ENCODE assay signal across 8 cellular contexts in the genomic region with DNA sequence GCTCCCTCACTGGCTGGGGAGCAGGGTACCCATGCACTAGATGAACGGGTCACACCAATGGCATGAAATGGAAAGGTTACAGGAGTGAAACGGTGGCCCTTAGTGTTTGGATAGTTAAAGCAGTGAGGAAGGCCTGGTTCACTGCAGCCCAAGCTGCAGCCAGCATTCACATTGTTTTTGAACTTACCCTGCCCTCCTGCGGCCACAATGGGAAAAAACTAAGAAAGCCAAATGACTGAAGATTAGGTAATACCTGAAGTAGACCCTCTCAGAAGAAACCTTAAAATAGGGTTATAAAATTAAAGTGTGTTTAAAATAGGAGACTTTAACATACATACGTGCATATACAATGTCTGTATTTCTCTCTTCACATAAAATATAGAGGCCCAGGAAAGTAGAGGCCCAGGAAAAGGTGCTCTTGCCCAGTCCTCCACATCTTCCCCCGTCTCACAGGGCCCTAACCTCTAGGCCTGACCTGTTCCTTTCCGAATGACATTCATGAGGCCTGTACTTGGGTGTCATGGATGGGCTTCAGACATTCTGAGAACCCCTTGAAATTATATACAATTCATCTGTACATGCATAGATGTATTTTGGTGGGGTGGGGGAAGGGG. TPM values are rescaled to one million over a fixed set of nuclear protein-coding genes. Genes with fewer than 3 reads are reported as not detected.
DNase-seq lines count a peak whose midpoint lies in the region; ATAC-seq, FAIRE-seq and TF ChIP-seq lines count a peak whose summit lies in the region.

No MANE protein-coding gene starts in this region.

- DNase-seq in GM10248 (ENCODE audit: extremely low spot score): peak; percentile 82
- peak; percentile 30 for DNase-seq in NCI-H2029 (lab: John Stamatoyannopoulos, UW)
- DNase-seq in T1000 (lab: John Stamatoyannopoulos, UW): peak; percentile 39
- DNase-seq in GM12878 (ENCODE audit: low read depth, low spot score): no peak
- DNase-seq in iPS DF 19.7 (ENCODE audit: low read depth, low spot score): peak; percentile 33
- no peak for DNase-seq in spleen
- DNase-seq in cortex of kidney (lab: John Stamatoyannopoulos, UW): no peak

- intact Hi-C loops in GM12878 (cut with micrococcal nuclease; ENCODE audit: unreplicated experiment) (loop anchor here (1.0 to 10.0 kb wide), 5 partner anchors 58 to 253 kb away; a partner anchor contains a TSS), spleen (cut with DNase I; ENCODE audit: low total_unique reads) (loop anchor here (5.0 kb wide), 2 partner anchors 85 to 105 kb away; a partner anchor contains a TSS)

- no peak overlapping the region for H3K4me2 ChIP-seq in GM12878 (ENCODE audit: control insufficient read depth, insufficient read depth)

- H3K27me3 ChIP-seq in GM12878 (replicated peaks in 1 of 2; ENCODE audit: control insufficient read depth in 2 of 2, insufficient read depth in 2 of 2, low read length in 1 of 2) (no peaks in the 10 kb centered on the region), spleen (replicated peaks in 1 of 7) (peaks cover 0 to 15% (median 1%) of the 10 kb centered on the region in 7 donors)

- H3K79me2 ChIP-seq in GM12878 (ENCODE audit: control insufficient read depth, insufficient read depth, low read length): no peaks in the 10 kb centered on the region

- in situ Hi-C loops in GM12878 (cut with MboI): loop anchor here (10.0 kb wide), 1 partner anchor 103 kb away; a partner anchor contains a TSS

- SMC1A ChIA-PET in GM12878 (lab: Charles Lee; ENCODE audit: uncharacterized antibody, unreplicated experiment): interaction anchor here (0.6 to 11.0 kb wide), 31 partner anchors 12 to 543 kb away, joined by 3 to 371 read pairs (median 6); a partner anchor contains a TSS

- H3K36me3 ChIP-seq in GM12878 (ENCODE audit: control insufficient read depth in 2 of 2, insufficient read depth in 2 of 2, low read length in 1 of 2) (no peaks in the 10 kb centered on the region), spleen (no peaks in the 10 kb centered on the region)

- H3K27ac ChIP-seq in GM12878 (ENCODE audit: control insufficient read depth, insufficient read depth) (no peak overlapping the region), spleen (no peak overlapping the region)

- peak; percentile 96 for TF ChIP-seq RAD21 in GM12878 (IDR thresholded peaks at IDR 0.05; ENCODE audit: insufficient read depth, low read depth, low read length)

- RAD21 ChIA-PET in GM12878 (lab: Charles Lee; ENCODE audit: unreplicated experiment): interaction anchor here (0.7 to 11.0 kb wide), 23 partner anchors 12 to 338 kb away, joined by 3 to 158 read pairs (median 7); a partner anchor contains a TSS

- BruUV-seq in GM12878 (replicated peaks; lab: Mats Ljungman, UMichigan): no TSS peak

- POLR2A ChIA-PET in GM10248 (lab: Yijun Ruan, JAX) (no interaction called here), GM12878 (lab: Charles Lee) (interaction anchor here (0.7 to 25.0 kb wide), 12 partner anchors 15 to 129 kb away, joined by 3 to 441 read pairs (median 6); a partner anchor contains a TSS)

- ATAC-seq in HG02610 (IDR thresholded peaks at IDR 0.05; ENCODE audit: unreplicated experiment) (peak; percentile 48), GM12878 (peak; percentile 86)

- peak overlapping the region; percentile 53 for H2AFZ ChIP-seq in GM12878 (ENCODE audit: control insufficient read depth, low read depth, low read length)

- H3K4me1 ChIP-seq in GM12878 (ENCODE audit: control insufficient read depth, insufficient read depth, low read length): peaks cover 29% of the 10 kb centered on the region
- H3K4me1 ChIP-seq in spleen: peaks cover 0 to 36% (median 17%) of the 10 kb centered on the region in 6 donors

- no peak for TF ChIP-seq EP300 in GM12878 (IDR thresholded peaks at IDR 0.05; ENCODE audit: borderline replicate concordance in 1 of 2, control insufficient read depth in 1 of 2, low read depth in 2 of 2, low read length in 2 of 2)

- H3K4me3 ChIP-seq in GM12878 (no peak overlapping the region), spleen (no peak overlapping the region)

- CTCF ChIA-PET in GM10248 (lab: Yijun Ruan, JAX) (interaction anchor here (0.6 to 10.8 kb wide), 46 partner anchors 12 to 761 kb away, joined by 3 to 188 read pairs (median 5); a partner anchor contains a TSS), GM12878 (lab: Yijun Ruan, JAX) (interaction anchor here (0.6 to 12.8 kb wide), 40 partner anchors 12 to 766 kb away, joined by 3 to 281 read pairs (median 6); a partner anchor contains a TSS)

- no peak overlapping the region for H3K9ac ChIP-seq in GM12878 (ENCODE audit: control insufficient read depth, insufficient read depth, low read length)

- TF ChIP-seq POLR2A in GM12878 (IDR thresholded peaks at IDR 0.05; ENCODE audit: low read depth, low read length) (no peak), spleen (IDR thresholded peaks at IDR 0.05) (no peak)

- TF ChIP-seq CTCF in GM10248 (IDR thresholded peaks at IDR 0.05; ENCODE audit: control extremely low read depth, extremely low read depth, low read depth, missing control alignments) (peak; percentile 73), GM12878 (IDR thresholded peaks at IDR 0.05 in 2 of 3, conservative IDR thresholded peaks at IDR 0.05 in 1 of 3; ENCODE audit: control insufficient read depth in 2 of 3, extremely low read depth in 1 of 3, insufficient read depth in 1 of 3, low read depth in 3 of 3, low read length in 3 of 3) (peak; percentile 68 to 90 (median 86); a peak in 5 of 6 replicates), spleen (IDR thresholded peaks at IDR 0.05 in 8 of 11, conservative IDR thresholded peaks at IDR 0.05 in 3 of 11) (peak; percentile 53 to 80 (median 74))

- H3K9me3 ChIP-seq in GM12878 (replicated peaks; ENCODE audit: control insufficient read depth, insufficient read depth, low read length): no peaks in the 10 kb centered on the region
- no peaks in the 10 kb centered on the region for H3K9me3 ChIP-seq in spleen

- 19% methylated on average over 6 of the region's 6 CpGs for WGBS in GM12878 (ENCODE audit: insufficient coverage, insufficient replicate concordance, low lambda C conversion rate, missing lambda C conversion rate)
- WGBS in spleen, 5 donors: 17 to 26% (median 18%) methylated on average over 6 of the region's 6 CpGs

- FAIRE-seq in GM12878 (lab: Jason Lieb, UNC): peak; percentile 94

- H4K20me1 ChIP-seq in GM12878 (ENCODE audit: control insufficient read depth, insufficient read depth): no peaks in the 10 kb centered on the region

RNA-seq across cellular contexts. Expression of a gene that starts 33.3 kb away (rescaled TPM):
- total RNA-seq in GM12878 (2013; cell fraction: nucleolus; rRNA removed): 32.8 and 37.1 TPM in 2 replicates
- total RNA-seq in GM12878 (2014; rRNA removed): 90.7 and 104 TPM in 2 replicates
- 28.3 and 31.0 TPM in 2 replicates for total RNA-seq in GM12878 (2014; rRNA removed; fragmentation: Illumina TruSeq; extraction: Trizol)
- total RNA-seq in GM12878 (2021): 82.2 and 91.5 TPM in 2 replicates
- polyA plus RNA-seq in GM12878 (2011; ENCODE audit: low read depth): 17.7 TPM
- polyA plus RNA-seq in GM12878 (2011; rRNA removed): 17.6 and 30.8 TPM in 2 replicates
- polyA plus RNA-seq in GM12878 (2011; cell fraction: cytosol; rRNA removed): 38.2 and 54.7 TPM in 2 replicates
- 79.5 and 102 TPM in 2 replicates for polyA plus RNA-seq in GM12878 (2011; cell fraction: nucleus; rRNA removed)
- 45.5 and 50.5 TPM in 2 replicates for polyA plus RNA-seq in GM12878 (2012)
- polyA plus RNA-seq in GM12878 (2014; fragmentation: Illumina TruSeq; extraction: Trizol): 13.3 and 40.3 TPM in 2 replicates
- polyA plus RNA-seq in GM12878 (2014; fragmentation: Nextera tagmentation; extraction: Ambion mirVana): 1 to 10 TPM; 1.4 to 6.3 TPM
- polyA plus RNA-seq in GM12878 (2014; rRNA removed): 79.1 and 99.6 TPM in 2 replicates
- polyA plus RNA-seq in GM12878 (2016; fragmentation: Nextera tagmentation; extraction: Ambion mirVana): 10 to 100 TPM; 81.6 to 89.4 TPM
- polyA minus RNA-seq in GM12878 (2011; rRNA and poly(A)+ RNA removed): 19.7 and 49.8 TPM in 2 replicates
- 18.7 and 22.8 TPM in 2 replicates for polyA minus RNA-seq in GM12878 (2011; cell fraction: cytosol; rRNA and poly(A)+ RNA removed)
- polyA minus RNA-seq in GM12878 (2011; cell fraction: nucleus; rRNA and poly(A)+ RNA removed): 38.7 and 57.0 TPM in 2 replicates
- 10 to 100 TPM; 36.2 to 59.1 (median 39.7) TPM for total RNA-seq in spleen
- polyA plus RNA-seq in spleen: 10 to 100 TPM; 19.9 to 41.7 (median 21.0) TPM

RNA-seq across cellular contexts. Expression of a gene that starts 34.0 kb away (rescaled TPM):
- 28.1 and 32.7 TPM in 2 replicates for total RNA-seq in GM12878 (2013; cell fraction: nucleolus; rRNA removed)
- total RNA-seq in GM12878 (2014; rRNA removed) (19.4 and 22.2 TPM in 2 replicates), GM12878 (2014; rRNA removed; fragmentation: Illumina TruSeq; extraction: Trizol) (11.9 TPM in 2 replicates), GM12878 (2021) (25.1 and 29.0 TPM in 2 replicates), spleen (10 to 100 TPM; 11.6 to 27.4 (median 18.0) TPM)
- 6.5 TPM for polyA plus RNA-seq in GM12878 (2011; ENCODE audit: low read depth)
- polyA plus RNA-seq in GM12878 (2011; rRNA removed) (37.6 and 40.9 TPM in 2 replicates), GM12878 (2014; fragmentation: Illumina TruSeq; extraction: Trizol) (16.2 and 16.6 TPM in 2 replicates), GM12878 (2014; fragmentation: Nextera tagmentation; extraction: Ambion mirVana) (1 to 10 TPM; 6.2 to 6.7 TPM), GM12878 (2014; rRNA removed) (32.8 and 33.3 TPM in 2 replicates), GM12878 (2016; fragmentation: Nextera tagmentation; extraction: Ambion mirVana) (10 to 100 TPM; 27.3 to 31.2 TPM), spleen (1 to 10 TPM; 1.8 to 4.6 (median 3.6) TPM)
- polyA plus RNA-seq in GM12878 (2011; cell fraction: cytosol; rRNA removed): 50.1 and 55.1 TPM in 2 replicates
- 99.3 and 126 TPM in 2 replicates for polyA plus RNA-seq in GM12878 (2011; cell fraction: nucleus; rRNA removed)
- polyA plus RNA-seq in GM12878 (2012): 13.4 and 15.8 TPM in 2 replicates
- 35.9 and 53.6 TPM in 2 replicates for polyA minus RNA-seq in GM12878 (2011; rRNA and poly(A)+ RNA removed)
- 12.8 and 14.6 TPM in 2 replicates for polyA minus RNA-seq in GM12878 (2011; cell fraction: cytosol; rRNA and poly(A)+ RNA removed)
- 21.5 and 28.7 TPM in 2 replicates for polyA minus RNA-seq in GM12878 (2011; cell fraction: nucleus; rRNA and poly(A)+ RNA removed)

RNA-seq across cellular contexts. Expression of a gene that starts 58.0 kb away (rescaled TPM):
- 41.0 and 54.6 TPM in 2 replicates for total RNA-seq in GM12878 (2013; cell fraction: nucleolus; rRNA removed)
- 73.9 and 77.4 TPM in 2 replicates for total RNA-seq in GM12878 (2014; rRNA removed)
- 48.7 and 51.8 TPM in 2 replicates for total RNA-seq in GM12878 (2014; rRNA removed; fragmentation: Illumina TruSeq; extraction: Trizol)
- 62.2 and 64.5 TPM in 2 replicates for total RNA-seq in GM12878 (2021)
- polyA plus RNA-seq in GM12878 (2011; ENCODE audit: low read depth): 24.0 TPM
- polyA plus RNA-seq in GM12878 (2011; rRNA removed): 34.3 and 46.9 TPM in 2 replicates
- 68.5 and 72.9 TPM in 2 replicates for polyA plus RNA-seq in GM12878 (2011; cell fraction: cytosol; rRNA removed)
- 110 and 113 TPM in 2 replicates for polyA plus RNA-seq in GM12878 (2011; cell fraction: nucleus; rRNA removed)
- polyA plus RNA-seq in GM12878 (2012): 41.1 and 51.2 TPM in 2 replicates
- 39.7 and 45.1 TPM in 2 replicates for polyA plus RNA-seq in GM12878 (2014; fragmentation: Illumina TruSeq; extraction: Trizol)
- polyA plus RNA-seq in GM12878 (2014; fragmentation: Nextera tagmentation; extraction: Ambion mirVana): 10 to 100 TPM; 42.3 to 46.4 TPM
- 68.3 and 70.5 TPM in 2 replicates for polyA plus RNA-seq in GM12878 (2014; rRNA removed)
- 10 to 100 TPM; 60.6 to 61.4 TPM for polyA plus RNA-seq in GM12878 (2016; fragmentation: Nextera tagmentation; extraction: Ambion mirVana)
- polyA minus RNA-seq in GM12878 (2011; rRNA and poly(A)+ RNA removed): 47.2 and 71.4 TPM in 2 replicates
- polyA minus RNA-seq in GM12878 (2011; cell fraction: cytosol; rRNA and poly(A)+ RNA removed): 13.1 and 14.5 TPM in 2 replicates
- 44.7 and 56.4 TPM in 2 replicates for polyA minus RNA-seq in GM12878 (2011; cell fraction: nucleus; rRNA and poly(A)+ RNA removed)
- total RNA-seq in spleen: 10 to 100 TPM; 34.2 to 58.7 (median 38.7) TPM
- 10 to 100 TPM; 46.0 to 48.7 (median 48.0) TPM for polyA plus RNA-seq in spleen

RNA-seq across cellular contexts. Expression of a gene that starts 58.3 kb away (rescaled TPM):
- 142 and 147 TPM in 2 replicates for total RNA-seq in GM12878 (2013; cell fraction: nucleolus; rRNA removed)
- total RNA-seq in GM12878 (2014; rRNA removed): 151 and 152 TPM in 2 replicates
- 104 and 107 TPM in 2 replicates for total RNA-seq in GM12878 (2014; rRNA removed; fragmentation: Illumina TruSeq; extraction: Trizol)
- 127 and 128 TPM in 2 replicates for total RNA-seq in GM12878 (2021)
- polyA plus RNA-seq in GM12878 (2011; ENCODE audit: low read depth): 55.2 TPM
- 71.4 and 106 TPM in 2 replicates for polyA plus RNA-seq in GM12878 (2011; rRNA removed)
- 160 and 189 TPM in 2 replicates for polyA plus RNA-seq in GM12878 (2011; cell fraction: cytosol; rRNA removed)
- 745 and 873 TPM in 2 replicates for polyA plus RNA-seq in GM12878 (2011; cell fraction: nucleus; rRNA removed)
- 109 and 110 TPM in 2 replicates for polyA plus RNA-seq in GM12878 (2012)
- polyA plus RNA-seq in GM12878 (2014; fragmentation: Illumina TruSeq; extraction: Trizol): 137 and 147 TPM in 2 replicates
- polyA plus RNA-seq in GM12878 (2014; fragmentation: Nextera tagmentation; extraction: Ambion mirVana): 10 to 100 TPM; 39.1 to 56.5 TPM
- 212 and 215 TPM in 2 replicates for polyA plus RNA-seq in GM12878 (2014; rRNA removed)
- 100 to 1,000 TPM; 187 to 204 TPM for polyA plus RNA-seq in GM12878 (2016; fragmentation: Nextera tagmentation; extraction: Ambion mirVana)
- polyA minus RNA-seq in GM12878 (2011; rRNA and poly(A)+ RNA removed): 80.1 and 134 TPM in 2 replicates
- polyA minus RNA-seq in GM12878 (2011; cell fraction: cytosol; rRNA and poly(A)+ RNA removed): 40.2 and 55.4 TPM in 2 replicates
- polyA minus RNA-seq in GM12878 (2011; cell fraction: nucleus; rRNA and poly(A)+ RNA removed): 167 and 238 TPM in 2 replicates
- 100 to 1,000 TPM; 107 to 182 (median 125) TPM for total RNA-seq in spleen
- polyA plus RNA-seq in spleen: 100 to 1,000 TPM; 140 to 226 (median 223) TPM

Comparison
In these comparisons a context has a peak if more than half of its experiments do, and no peak if none do; other contexts are left out.
1. DNase-seq: peak in GM10248 (single experiment), NCI-H2029 (single experiment), T1000 (single experiment) and iPS DF 19.7 (single experiment); none in GM12878 (single experiment), spleen (single experiment) and cortex of kidney (single experiment).
2. Peak in every context shown above with its lines, with median percentiles within 50 percentile points of each other: CTCF ChIP-seq.